Comparison of ENCODE assay signal across 8 cellular contexts in genomic region chr17:32876414-32877163, GRCh38. TPM values are rescaled to one million over a fixed set of nuclear protein-coding genes. Genes with fewer than 3 reads are reported as not detected.
DNase-seq lines count a peak whose midpoint lies in the region; ATAC-seq and FAIRE-seq lines count a peak whose summit lies in the region.

MYO1D (minus strand) TSS chr17:32877124; CDS start chr17:32876872, 252 bp downstream.

- H3K36me3 Mint-ChIP-seq in activated naive CD8-positive, alpha-beta T cell treated with anti-CD3 and anti-CD28 coated beads, Interleukin-2, amount 50 U/mL, for 24 hours (ENCODE audit: low read depth) = no peaks in the 10 kb centered on the region

- FAIRE-seq in RCC 7860 (lab: Jason Lieb, UNC) = no peak

- DNase-seq in C1 segment of cervical spinal cord (lab: John Stamatoyannopoulos, UW) (peak in 8 of 14 donors; percentile 25 to 70 (median 47)), SK-N-MC (ENCODE audit: low read depth, low spot score) (no peak), hepatic stellate cell (ENCODE audit: low spot score) (peak; percentile 40), sciatic nerve (ENCODE audit: low spot score) (peak; percentile 76), RCC 7860 (ENCODE audit: low spot score) (no peak)
- DNase-seq in activated naive CD8-positive, alpha-beta T cell treated with anti-CD3 and anti-CD28 coated beads, Interleukin-2, amount 50 U/mL, for 24 hours = peak; percentile 77

- peak within 1 kb of the TSS; percentile 75 for H3K27ac Mint-ChIP-seq in activated naive CD8-positive, alpha-beta T cell treated with anti-CD3 and anti-CD28 coated beads, Interleukin-2, amount 50 U/mL, for 24 hours

- H3K27ac ChIP-seq in SK-N-MC = peak within 1 kb of the TSS; percentile 57; the same call in 1 of the 2 replicates

- peak; percentile 50 for ATAC-seq in GM19328 (IDR thresholded peaks at IDR 0.05; ENCODE audit: unreplicated experiment)
- peak; percentile 48 for ATAC-seq in HG03460 (IDR thresholded peaks at IDR 0.05; ENCODE audit: unreplicated experiment)
- ATAC-seq in activated naive CD8-positive, alpha-beta T cell treated with anti-CD3 and anti-CD28 coated beads, Interleukin-2, amount 50 U/mL, for 24 hours = peak; percentile 61
- peak; percentile 34 for ATAC-seq in sciatic nerve

- H3K36me3 ChIP-seq in SK-N-MC (ENCODE audit: insufficient read depth, low read length) = no peaks in the 10 kb centered on the region

- H3K4me1 Mint-ChIP-seq in activated naive CD8-positive, alpha-beta T cell treated with anti-CD3 and anti-CD28 coated beads, Interleukin-2, amount 50 U/mL, for 24 hours = peaks cover 15% of the 10 kb centered on the region

- no peaks in the 10 kb centered on the region for H3K9me3 Mint-ChIP-seq in activated naive CD8-positive, alpha-beta T cell treated with anti-CD3 and anti-CD28 coated beads, Interleukin-2, amount 50 U/mL, for 24 hours

- peaks cover 8% of the 10 kb centered on the region for H3K27me3 Mint-ChIP-seq in activated naive CD8-positive, alpha-beta T cell treated with anti-CD3 and anti-CD28 coated beads, Interleukin-2, amount 50 U/mL, for 24 hours

- intact Hi-C loops in sciatic nerve (cut with DNase I) = loop anchor here (10.0 kb wide), 1 partner anchor 92 kb away; no protein-coding TSS in a partner anchor

- peak within 1 kb of the TSS; percentile 93 for H3K4me3 ChIP-seq in SK-N-MC

- no peaks in the 10 kb centered on the region for H3K9me3 ChIP-seq in SK-N-MC (ENCODE audit: low read depth, low read length)

- peak within 1 kb of the TSS; percentile 79 for H3K4me3 Mint-ChIP-seq in activated naive CD8-positive, alpha-beta T cell treated with anti-CD3 and anti-CD28 coated beads, Interleukin-2, amount 50 U/mL, for 24 hours

- H3K9ac ChIP-seq in SK-N-MC (ENCODE audit: insufficient read length) = peak within 1 kb of the TSS; percentile 82

RNA-seq across cellular contexts. Expression of gene MYO1D, which starts in this region (rescaled TPM):
- 57.8 TPM for total RNA-seq in sciatic nerve

Comparison
In these comparisons a context has a peak if more than half of its experiments do, and no peak if none do; other contexts are left out.
1. DNase-seq: peak in C1 segment of cervical spinal cord (8 of 14), activated naive CD8-positive, alpha-beta T cell treated with anti-CD3 and anti-CD28 coated beads, Interleukin-2, amount 50 U/mL, for 24 hours (single experiment), hepatic stellate cell (single experiment) and sciatic nerve (single experiment); none in SK-N-MC (single experiment) and RCC 7860 (single experiment).
2. Peak in every context shown above with its lines, with median percentiles within 50 percentile points of each other: ATAC-seq.